Comparison of ENCODE assay signal across 34 cellular contexts in the genomic region with DNA sequence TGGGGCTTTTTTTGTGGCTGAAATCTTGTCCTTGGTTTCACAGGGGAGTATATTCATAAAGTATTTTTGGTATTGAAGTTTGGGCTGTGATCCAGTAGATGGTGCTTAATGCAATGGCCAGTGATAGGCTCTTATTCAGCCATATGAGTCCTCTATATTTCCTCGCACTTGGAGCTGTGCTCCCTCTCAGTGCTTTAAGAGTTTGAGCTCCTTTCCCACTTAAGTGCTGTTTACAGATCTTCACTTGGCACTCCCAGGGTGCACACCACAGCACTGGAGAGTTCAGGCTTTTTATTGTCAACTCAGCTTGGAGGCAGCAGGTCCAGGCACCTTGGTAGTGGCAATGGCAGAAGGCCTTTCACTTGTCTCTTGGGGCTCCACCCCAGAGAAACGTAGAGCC.
"Had no signal": no experiment of that assay in that cellular context is flagged by ENCODE, and none has a peak within 500 bp of the region (broad histone marks: within the 10 kb centered on the region; RNA-seq: fewer than 3 reads in every experiment).

No MANE protein-coding gene starts in this region.

- DNase-seq: MG63, MM.1S, NCI-H1048, NCI-H1092, NCI-H1092 treated with DMSO at 0.1 percent for 48 hours, NCI-H1105, NCI-H1105 treated with DMSO at 0.1 percent for 48 hours, NCI-H1417, NCI-H1417 treated with DMSO at 0.1 percent for 48 hours, NCI-H1436, NCI-H1436 treated with DMSO at 0.1 percent for 48 hours, NCI-H146, NCI-H1694, NCI-H1694 treated with DMSO at 0.1 percent for 48 hours, NCI-H187, NCI-H187 treated with DMSO at 0.1 percent for 48 hours, NCI-H1930, NCI-H2029, NCI-H2029 treated with DMSO at 0.1 percent for 48 hours, NCI-H2081, NCI-H2081 treated with DMSO at 0.1 percent for 48 hours, NCI-H2107, NCI-H2171, NCI-H2171 treated with DMSO at 0.1 percent for 48 hours, NCI-H2227 treated with DMSO at 0.1 percent for 48 hours, NCI-H226, NCI-H345, NCI-H446, NCI-H446 treated with DMSO at 0.1 percent for 48 hours, NCI-H510A, NCI-H510A treated with DMSO at 0.1 percent for 48 hours, NCI-H524, NCI-H524 treated with DMSO at 0.1 percent for 48 hours, NCI-H526 had no signal

- H3K27me3 ChIP-seq: MG63 had no signal

- H3K36me3 ChIP-seq: MG63 had no signal

- H3K4me3 ChIP-seq: MG63 had no signal
